Comparison of ENCODE assay signal across 1 cellular context in genomic region chr14:63205850-63206249, GRCh38.
TF ChIP-seq lines count a peak whose summit lies in the region.

No MANE protein-coding gene starts in this region.

TF ChIP-seq in H1, 55 proteins besides CTCF, POLR2A, EP300 and RAD21:
- TF ChIP-seq RFX5 (IDR thresholded peaks at IDR 0.05; ENCODE audit: borderline replicate concordance, low read depth, low read length) (no peak), JUND (IDR thresholded peaks at IDR 0.05; ENCODE audit: low read length) (no peak), SP2 (IDR thresholded peaks at IDR 0.05; ENCODE audit: low read length) (no peak), BACH1 (IDR thresholded peaks at IDR 0.05; ENCODE audit: low read length) (no peak), TBP (IDR thresholded peaks at IDR 0.05; ENCODE audit: low read depth, low read length) (no peak), HDAC2 (IDR thresholded peaks at IDR 0.05; ENCODE audit: borderline replicate concordance in 1 of 2, low read depth in 2 of 2, low read length in 2 of 2) (no peak), POU5F1 (IDR thresholded peaks at IDR 0.05; ENCODE audit: low read depth, low read length) (no peak), RXRA (IDR thresholded peaks at IDR 0.05; ENCODE audit: insufficient read depth, low read depth, low read length) (no peak), KDM4A (IDR thresholded peaks at IDR 0.05; ENCODE audit: low read depth, low read length, severe bottlenecking) (no peak), EZH2 (IDR thresholded peaks at IDR 0.05; ENCODE audit: low read depth, low read length, severe bottlenecking) (no peak), NANOG (IDR thresholded peaks at IDR 0.05; ENCODE audit: insufficient read depth, low read depth, low read length, poor library complexity, severe bottlenecking) (no peak), ASH2L (IDR thresholded peaks at IDR 0.05; ENCODE audit: low read length) (no peak), EGR1 (IDR thresholded peaks at IDR 0.05; ENCODE audit: borderline replicate concordance, low read depth, low read length) (no peak), MAFK (IDR thresholded peaks at IDR 0.05; ENCODE audit: low read depth, low read length) (no peak)
